Comparison of ENCODE assay signal across 8 cellular contexts in the genomic region with DNA sequence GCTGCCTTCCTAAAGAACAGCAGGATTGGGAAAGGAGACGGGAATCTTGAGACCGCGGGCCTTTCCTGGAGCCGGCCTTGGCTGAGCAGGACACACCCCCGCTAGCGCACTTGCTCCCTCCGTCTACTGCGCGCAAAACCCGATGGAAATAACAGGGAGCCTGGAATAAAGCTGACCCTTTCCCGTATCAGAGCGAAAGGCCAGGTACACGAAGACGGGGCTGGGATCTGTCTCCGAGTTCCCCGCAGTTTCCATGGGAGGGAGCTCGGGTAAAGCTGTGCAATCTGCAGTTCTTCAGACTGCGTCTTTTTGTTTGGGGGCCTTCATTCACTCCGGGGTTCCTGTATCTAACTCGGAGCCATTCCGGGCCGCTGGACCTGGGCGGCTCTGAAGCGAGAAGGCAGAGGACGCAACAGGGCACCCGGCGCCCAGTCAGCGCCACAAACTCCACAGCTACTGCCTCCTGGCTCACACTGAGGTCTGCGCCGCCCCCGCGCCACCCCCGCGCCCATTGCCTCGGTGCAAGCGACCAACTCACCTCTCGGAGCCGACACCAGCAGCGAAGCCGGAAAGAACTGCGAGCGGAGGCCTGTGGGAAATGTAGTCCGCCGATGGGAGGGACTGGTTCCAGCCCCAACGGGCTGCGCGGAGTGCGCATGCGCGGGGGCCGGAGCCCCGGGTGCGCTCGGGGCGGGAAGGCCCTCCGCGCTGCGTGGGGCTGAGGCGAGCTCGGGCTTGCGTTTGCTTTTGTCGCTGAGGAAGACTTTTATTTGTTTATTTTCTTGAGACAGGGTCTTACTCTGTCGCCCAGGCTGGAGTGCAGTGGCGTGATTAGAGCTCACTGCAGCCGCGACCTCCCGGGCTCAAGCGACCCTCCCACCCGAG. TPM values are rescaled to one million over a fixed set of nuclear protein-coding genes. Genes with fewer than 3 reads are reported as not detected.
DNase-seq lines count a peak whose midpoint lies in the region; ATAC-seq and TF ChIP-seq lines count a peak whose summit lies in the region.

ZFP14 (minus strand) TSS at position 577 of the 885 bp plus-strand sequence. CDS start 11,309 bp downstream, outside the sequence.

- DNase-seq in A673 (ENCODE audit: low spot score) (peak; percentile 95), NCI-H2171 treated with DMSO at 0.1 percent for 48 hours (lab: John Stamatoyannopoulos, UW) (peak; percentile 93), cardiac fibroblast (ENCODE audit: low read depth in 2 of 2) (peak; percentile 94 to 95), immature natural killer cell (peak; percentile 94 to 95 (median 95)), smooth muscle cell (lab: John Stamatoyannopoulos, UW; ENCODE audit: unreplicated experiment) (peak; percentile 68)

- H3K9ac ChIP-seq in smooth muscle cell (ENCODE audit: low read depth): peak within 1 kb of the TSS; percentile 70

- 4% methylated on average over 65 of the region's 69 CpGs for WGBS in smooth muscle cell (ENCODE audit: low lambda C conversion rate)

- peaks cover 0 to 4% (median 3%) of the 10 kb centered on the region in 3 donors for H3K36me3 Mint-ChIP-seq in immature natural killer cell

- TF ChIP-seq CTCF in A673 (conservative IDR thresholded peaks at IDR 0.05; ENCODE audit: low read depth, low read length) (peak; percentile 38; the same call in 1 of the 2 replicates), WI38 (IDR thresholded peaks at IDR 0.05; ENCODE audit: low read depth, low read length) (no peak), cardiac fibroblast (IDR thresholded peaks at IDR 0.05; ENCODE audit: low read depth, low read length) (peak; percentile 14), smooth muscle cell (IDR thresholded peaks at IDR 0.05; ENCODE audit: borderline replicate concordance, insufficient read depth, poor library complexity, severe bottlenecking) (no peak)

- POLR2A ChIA-PET in A673 (lab: Charles Lee; ENCODE audit: low non-redundant PET): interaction anchor here (0.5 kb wide), 1 partner anchor 342 kb away, joined by 26 read pairs; no protein-coding TSS in a partner anchor

- H3K4me2 ChIP-seq in smooth muscle cell: peak within 1 kb of the TSS; percentile 87

- ATAC-seq in GM18867 (IDR thresholded peaks at IDR 0.05; ENCODE audit: unreplicated experiment): peak; percentile 97
- ATAC-seq in HG03097 (IDR thresholded peaks at IDR 0.05; ENCODE audit: low FRiP score, unreplicated experiment): peak; percentile 94

- H3K27ac ChIP-seq in A673 (ENCODE audit: low read depth, low read length, poor library complexity, severe bottlenecking): peak within 1 kb of the TSS; percentile 77
- H3K27ac ChIP-seq in smooth muscle cell (ENCODE audit: low read depth): peak within 1 kb of the TSS; percentile 45

- peak within 1 kb of the TSS; percentile 90 to 98 (median 94) for H3K4me3 Mint-ChIP-seq in immature natural killer cell

- peaks cover 3% of the 10 kb centered on the region for H3F3A ChIP-seq in smooth muscle cell (ENCODE audit: low read depth)

- peaks cover 9% of the 10 kb centered on the region for H3K4me1 ChIP-seq in A673 (ENCODE audit: insufficient read depth, low read length, poor library complexity, severe bottlenecking)
- H3K4me1 ChIP-seq in smooth muscle cell (ENCODE audit: low read depth): peaks cover 7% of the 10 kb centered on the region

- peak within 1 kb of the TSS; percentile 92 for H2AFZ ChIP-seq in smooth muscle cell (ENCODE audit: low read depth)

- H3K4me3 ChIP-seq in A673 (ENCODE audit: low read depth, low read length, poor library complexity, severe bottlenecking): peak within 1 kb of the TSS; percentile 63
- peak within 1 kb of the TSS; percentile 83 for H3K4me3 ChIP-seq in WI38 (ENCODE audit: low read depth, low read length)
- H3K4me3 ChIP-seq in cardiac fibroblast (replicated peaks in 1 of 2; ENCODE audit: low read depth in 2 of 2, low read length in 2 of 2): peak within 1 kb of the TSS; percentile 88 to 90
- peak within 1 kb of the TSS; percentile 78 for H3K4me3 ChIP-seq in smooth muscle cell

- intact Hi-C loops in A673 (cut with micrococcal nuclease; ENCODE audit: unreplicated experiment): loop anchor here (5.0 kb wide), 1 partner anchor 153 kb away; no protein-coding TSS in a partner anchor

- H3K27me3 Mint-ChIP-seq in immature natural killer cell (ENCODE audit: low read depth in 3 of 3): peaks cover 0 to 4% (median 3%) of the 10 kb centered on the region in 3 donors

- H3K9me3 ChIP-seq in A673 (ENCODE audit: low read depth, low read length, poor library complexity, severe bottlenecking) (no peaks in the 10 kb centered on the region), smooth muscle cell (replicated peaks; ENCODE audit: low read depth) (no peaks in the 10 kb centered on the region)

- peaks cover 23% of the 10 kb centered on the region for H3K79me2 ChIP-seq in smooth muscle cell (ENCODE audit: low read depth)

- H3K36me3 ChIP-seq in A673 (ENCODE audit: insufficient read depth, low read length, poor library complexity, severe bottlenecking) (no peaks in the 10 kb centered on the region), smooth muscle cell (ENCODE audit: low read depth) (no peaks in the 10 kb centered on the region)

- peak within 1 kb of the TSS; percentile 74 to 96 (median 92) for H3K27ac Mint-ChIP-seq in immature natural killer cell

- no peaks in the 10 kb centered on the region for H4K20me1 ChIP-seq in smooth muscle cell (ENCODE audit: low read depth)

- CTCF ChIA-PET in A673 (lab: Charles Lee): interaction anchor here (0.5 kb wide), 1 partner anchor 13 kb away, joined by 4 read pairs; no protein-coding TSS in a partner anchor

- TSS peak; percentile 54 for BruUV-seq in A673 (replicated peaks; lab: Mats Ljungman, UMichigan)

- H3K27me3 ChIP-seq in A673 (replicated peaks; ENCODE audit: insufficient read depth, low read depth, low read length, poor library complexity) (no peaks in the 10 kb centered on the region), smooth muscle cell (ENCODE audit: low read depth) (no peaks in the 10 kb centered on the region)

- peaks cover 0 to 1% (median 0%) of the 10 kb centered on the region in 6 donors for H3K9me3 Mint-ChIP-seq in immature natural killer cell

- H3K4me1 Mint-ChIP-seq in immature natural killer cell: peaks cover 25 to 28% of the 10 kb centered on the region in 2 donors

RNA-seq across cellular contexts. Expression of gene ZFP14, which starts in this region (rescaled TPM):
- total RNA-seq in A673 (2021): 5.2 and 5.4 TPM in 2 replicates
- polyA plus RNA-seq in immature natural killer cell: 1 to 10 TPM in 2 of 3 donors, under 1 TPM in 1; 0.46 to 6.4 (median 2.7) TPM
- total RNA-seq in smooth muscle cell: 1.8 and 2.0 TPM in 2 replicates
- 1.3 and 1.8 TPM in 2 replicates for polyA plus RNA-seq in smooth muscle cell

Comparison
In these comparisons a context has a peak if more than half of its experiments do, and no peak if none do; other contexts are left out.
1. Peak in every context shown above with its lines: DNase-seq, ATAC-seq, H3K4me3 ChIP-seq and H3K27ac ChIP-seq.
2. CTCF ChIP-seq: peak in A673 (single experiment) and cardiac fibroblast (single experiment); none in WI38 (single experiment) and smooth muscle cell (single experiment).